ENCODE assay signal across 8 cellular contexts in the genomic region with DNA sequence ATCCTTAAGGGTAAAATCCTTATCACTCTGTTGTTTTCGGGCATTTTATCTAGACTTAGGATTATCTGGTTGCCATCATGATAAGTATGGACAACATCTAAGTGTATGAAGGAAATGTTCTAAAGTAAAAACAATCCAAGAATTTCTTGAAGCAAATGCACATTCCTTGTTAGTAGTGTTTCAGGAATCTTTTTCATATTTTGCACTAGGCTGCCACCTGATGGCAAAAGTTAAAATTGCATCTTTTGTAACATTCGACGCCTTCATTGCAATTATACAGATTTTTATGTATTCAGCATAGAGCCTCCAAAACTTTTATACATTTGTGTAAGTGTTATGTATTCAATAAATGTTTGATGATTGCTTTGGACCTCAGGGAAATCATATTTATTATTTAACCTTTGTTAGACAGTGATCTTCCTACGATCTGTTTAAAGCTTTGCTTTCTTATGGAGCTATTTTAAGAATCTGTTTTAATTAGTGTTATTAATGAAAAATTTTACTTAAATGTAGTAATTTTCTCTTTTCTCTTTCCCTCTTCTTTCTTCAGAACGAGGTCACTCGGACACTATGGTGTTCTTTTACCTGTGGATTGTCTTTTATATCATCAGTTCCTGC. TPM values are rescaled to one million over a fixed set of nuclear protein-coding genes. Genes with fewer than 3 reads are reported as not detected.
DNase-seq lines count a peak whose midpoint lies in the region; ATAC-seq and TF ChIP-seq lines count a peak whose summit lies in the region.

No MANE protein-coding gene starts in this region.

- H3K36me3 ChIP-seq in SK-N-MC (ENCODE audit: insufficient read depth, low read length) (no peaks in the 10 kb centered on the region), esophagus squamous epithelium (peaks cover 0 to 30% (median 0%) of the 10 kb centered on the region in 3 donors), neural progenitor cell (no peaks in the 10 kb centered on the region)

- intact Hi-C loops in esophagus squamous epithelium (cut with DNase I), result loop anchor here (5.0 to 10.0 kb wide), 2 partner anchors 218 to 341 kb away; no protein-coding TSS in a partner anchor

- H3K27ac Mint-ChIP-seq in activated T-cell treated with anti-CD3 and anti-CD28 coated beads, Interleukin-2, amount 50 U/mL, for 72 hours, result no peak overlapping the region
- H3K27ac Mint-ChIP-seq in neural progenitor cell, result no peak overlapping the region

- TF ChIP-seq POLR2A in esophagus squamous epithelium (IDR thresholded peaks at IDR 0.05), result no peak

- peaks cover 2 to 3% of the 10 kb centered on the region in 2 donors for H3K36me3 Mint-ChIP-seq in activated T-cell treated with anti-CD3 and anti-CD28 coated beads, Interleukin-2, amount 50 U/mL, for 72 hours (ENCODE audit: insufficient read depth in 2 of 2)
- H3K36me3 Mint-ChIP-seq in neural progenitor cell, result peaks cover 11% of the 10 kb centered on the region

- peak; percentile 3 to 27 for DNase-seq in activated T-cell treated with anti-CD3 and anti-CD28 coated beads, Interleukin-2, amount 50 U/mL, for 72 hours
- DNase-seq in activated T-cell treated with anti-CD3 and anti-CD28 coated beads, Interleukin-2, amount 50 U/mL, for 1 hour, result no peak
- DNase-seq in LNCaP clone FGC (ENCODE audit: low read depth) (peak; percentile 26), SK-N-MC (ENCODE audit: low read depth, low spot score) (peak; percentile 48), esophagus squamous epithelium (lab: John Stamatoyannopoulos, UW) (no peak), neural progenitor cell (ENCODE audit: low spot score) (peak; percentile 33)
- DNase-seq in stimulated activated CD4-positive, alpha-beta T cell treated with anti-CD3 and anti-CD28 coated beads, Interleukin-12 subunit alpha, Interleukin-12 subunit beta, amount 100 ng/mL, for 4 hours, result no peak

- no peaks in the 10 kb centered on the region for H3K27me3 Mint-ChIP-seq in activated T-cell treated with anti-CD3 and anti-CD28 coated beads, Interleukin-2, amount 50 U/mL, for 72 hours (ENCODE audit: low read depth)
- no peaks in the 10 kb centered on the region for H3K27me3 Mint-ChIP-seq in neural progenitor cell (ENCODE audit: insufficient read depth, low read depth)

- H3F3A ChIP-seq in neural progenitor cell (ENCODE audit: low read depth), result peaks cover 18% of the 10 kb centered on the region

- H3K4me2 ChIP-seq in neural progenitor cell, result no peak overlapping the region

- no peak overlapping the region for H3K4me3 Mint-ChIP-seq in activated T-cell treated with anti-CD3 and anti-CD28 coated beads, Interleukin-2, amount 50 U/mL, for 72 hours
- H3K4me3 Mint-ChIP-seq in neural progenitor cell, result no peak overlapping the region

- no peaks in the 10 kb centered on the region for H3K9me3 Mint-ChIP-seq in activated T-cell treated with anti-CD3 and anti-CD28 coated beads, Interleukin-2, amount 50 U/mL, for 72 hours
- no peaks in the 10 kb centered on the region for H3K9me3 Mint-ChIP-seq in neural progenitor cell

- H3K4me3 ChIP-seq in LNCaP clone FGC (ENCODE audit: low read depth, low read length), result no peak overlapping the region
- H3K4me3 ChIP-seq in SK-N-MC, result no peak overlapping the region
- no peak overlapping the region for H3K4me3 ChIP-seq in esophagus squamous epithelium
- H3K4me3 ChIP-seq in neural progenitor cell, result no peak overlapping the region

- 25 to 29% methylated on average over 6 of the region's 6 CpGs for WGBS in esophagus squamous epithelium, 2 donors

- H3K9me3 ChIP-seq in SK-N-MC (ENCODE audit: low read depth, low read length), result no peaks in the 10 kb centered on the region
- H3K9me3 ChIP-seq in esophagus squamous epithelium, result no peaks in the 10 kb centered on the region
- no peaks in the 10 kb centered on the region for H3K9me3 ChIP-seq in neural progenitor cell (ENCODE audit: low read depth)

- no peaks in the 10 kb centered on the region for H3K4me1 Mint-ChIP-seq in activated T-cell treated with anti-CD3 and anti-CD28 coated beads, Interleukin-2, amount 50 U/mL, for 72 hours (ENCODE audit: low read depth)
- H3K4me1 Mint-ChIP-seq in neural progenitor cell, result peaks cover 2% of the 10 kb centered on the region

- H3K4me1 ChIP-seq in esophagus squamous epithelium (no peaks in the 10 kb centered on the region), neural progenitor cell (no peaks in the 10 kb centered on the region)

- H3K27ac ChIP-seq in SK-N-MC, result no peak overlapping the region
- H3K27ac ChIP-seq in esophagus squamous epithelium, result no peak overlapping the region
- no peak overlapping the region for H3K27ac ChIP-seq in neural progenitor cell

- no peaks in the 10 kb centered on the region for H4K20me1 ChIP-seq in neural progenitor cell (ENCODE audit: low read depth)

- TF ChIP-seq CTCF in LNCaP clone FGC (IDR thresholded peaks at IDR 0.05; ENCODE audit: control insufficient read depth, extremely low read depth, insufficient read depth) (peak; percentile 61), esophagus squamous epithelium (IDR thresholded peaks at IDR 0.05) (peak; percentile 47 to 81 (median 68)), neural progenitor cell (IDR thresholded peaks at IDR 0.05) (peak; percentile 88)

- ATAC-seq in activated T-cell treated with anti-CD3 and anti-CD28 coated beads, Interleukin-2, amount 50 U/mL, for 72 hours (replicated peaks in 1 of 2), result no peak
- no peak for ATAC-seq in HG03175 (IDR thresholded peaks at IDR 0.05; ENCODE audit: unreplicated experiment)

- H3K9ac ChIP-seq in SK-N-MC (ENCODE audit: insufficient read length) (no peak overlapping the region), neural progenitor cell (no peak overlapping the region)

- H3K27me3 ChIP-seq in esophagus squamous epithelium (no peaks in the 10 kb centered on the region), neural progenitor cell (no peaks in the 10 kb centered on the region)

- H2AFZ ChIP-seq in neural progenitor cell (replicated peaks), result no peak overlapping the region

- H3K79me2 ChIP-seq in neural progenitor cell (ENCODE audit: low read depth), result no peaks in the 10 kb centered on the region

RNA-seq across cellular contexts. Expression of a gene that starts 49.4 kb away (rescaled TPM):
- under 1 TPM; 0.02 to 0.07 TPM for total RNA-seq in activated T-cell treated with anti-CD3 and anti-CD28 coated beads, Interleukin-2, amount 50 U/mL, for 72 hours
- 1 to 10 TPM in 2 of 4 donors, under 1 TPM in 2; 0.66 to 7.6 (median 2.8) TPM for total RNA-seq in esophagus squamous epithelium
- 0.56 and 3.8 TPM in 2 replicates for total RNA-seq in neural progenitor cell (ENCODE audit: low replicate concordance)

Comparison
In these comparisons a context has a peak if more than half of its experiments do, and no peak if none do; other contexts are left out.
1. DNase-seq: peak in activated T-cell treated with anti-CD3 and anti-CD28 coated beads, Interleukin-2, amount 50 U/mL, for 72 hours (2 of 2), LNCaP clone FGC (single experiment), SK-N-MC (single experiment) and neural progenitor cell (single experiment); none in activated T-cell treated with anti-CD3 and anti-CD28 coated beads, Interleukin-2, amount 50 U/mL, for 1 hour (single experiment), esophagus squamous epithelium (single experiment) and stimulated activated CD4-positive, alpha-beta T cell treated with anti-CD3 and anti-CD28 coated beads, Interleukin-12 subunit alpha, Interleukin-12 subunit beta, amount 100 ng/mL, for 4 hours (single experiment).
2. Peak in every context shown above with its lines, with median percentiles within 50 percentile points of each other: CTCF ChIP-seq.